In the genomic region with DNA sequence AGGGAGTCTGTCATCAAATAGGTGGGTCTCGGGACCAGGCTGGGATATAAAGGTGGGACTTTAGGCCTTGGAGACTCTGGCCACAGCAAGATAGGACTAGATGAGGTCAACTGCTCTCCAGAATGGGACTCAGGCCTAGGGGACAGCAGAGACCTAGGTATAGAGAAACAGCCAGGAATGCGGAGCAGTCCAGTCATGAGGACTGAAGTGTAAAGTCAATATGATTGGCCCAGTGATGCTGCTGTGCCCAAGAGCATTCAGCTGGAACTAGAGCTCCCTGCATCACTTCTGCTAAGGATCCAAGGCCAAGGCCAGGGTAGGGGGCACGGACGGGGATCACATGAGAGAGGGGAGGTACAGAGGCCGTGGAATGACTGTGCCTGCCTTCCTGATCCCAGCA, we compare ENCODE assay signal across 14 cellular contexts.
"Had no signal": no experiment of that assay in that cellular context is flagged by ENCODE, and none has a peak within 500 bp of the region (broad histone marks: within the 10 kb centered on the region; RNA-seq: fewer than 3 reads in every experiment).

No MANE protein-coding gene starts in this region.

- H3K9me3 Mint-ChIP-seq: immature natural killer cell; naive thymus-derived CD8-positive, alpha-beta T cell; type B pancreatic cell had no signal

- H3K4me1 Mint-ChIP-seq: immature natural killer cell had no signal

- H3K4me1 ChIP-seq: colonic mucosa, foreskin keratinocyte, uterus had no signal

- H3K36me3 Mint-ChIP-seq: immature natural killer cell; naive thymus-derived CD8-positive, alpha-beta T cell; type B pancreatic cell had no signal

- FAIRE-seq: keratinocyte, small intestine had no signal

- H3K4me3 ChIP-seq: colonic mucosa, ovary, right atrium auricular region, uterus had no signal

- H3K27me3 Mint-ChIP-seq: naive thymus-derived CD8-positive, alpha-beta T cell; type B pancreatic cell had no signal

- ATAC-seq: foreskin keratinocyte; left cardiac atrium; naive thymus-derived CD8-positive, alpha-beta T cell had no signal

- H3K27ac Mint-ChIP-seq: immature natural killer cell, type B pancreatic cell had no signal

- H3K27me3 ChIP-seq: colonic mucosa, foreskin keratinocyte, ovary, right atrium auricular region, uterus had no signal

- H3K4me3 Mint-ChIP-seq: immature natural killer cell; naive thymus-derived CD8-positive, alpha-beta T cell; type B pancreatic cell had no signal

- H3K36me3 ChIP-seq: colonic mucosa, ovary, right atrium auricular region, uterus had no signal

- DNase-seq: colonic mucosa; dermis blood vessel endothelial cell; foreskin keratinocyte; immature natural killer cell; left cardiac atrium; naive thymus-derived CD8-positive, alpha-beta T cell; ovary; small intestine; stimulated activated CD4-positive, alpha-beta T cell treated with anti-CD3 and anti-CD28 coated beads, Interleukin-2, amount 100 ng/mL, for 48 hours; stimulated activated naive CD4-positive, alpha-beta T cell treated with Interleukin-2 at 50 U/mL for 16 hours; uterus had no signal

- H3K9me3 ChIP-seq: colonic mucosa, ovary, right atrium auricular region, uterus had no signal

- H3K27ac ChIP-seq: colonic mucosa, foreskin keratinocyte, ovary, right atrium auricular region, uterus had no signal
